1 cellular context compared by ENCODE assay signal in the genomic region with DNA sequence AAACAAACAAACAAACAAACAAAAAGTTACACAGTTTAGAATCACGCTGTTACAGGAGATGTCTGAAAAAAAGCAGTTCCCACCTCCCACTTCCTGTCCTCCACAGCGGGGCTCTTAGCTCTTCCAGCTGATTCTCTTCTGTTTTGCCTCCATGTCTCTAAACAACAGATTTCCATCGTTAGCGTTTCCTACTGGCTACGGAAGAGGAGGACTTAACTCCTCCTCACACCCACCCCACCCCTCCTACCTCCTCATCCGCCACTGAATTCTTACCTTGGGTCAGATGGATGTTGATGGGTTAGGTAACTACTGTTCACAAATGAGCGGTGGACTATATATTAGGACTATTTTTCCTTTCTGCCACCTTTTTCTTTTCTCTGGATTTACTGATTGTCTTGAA.
TF ChIP-seq lines count a peak whose summit lies in the region.

No MANE protein-coding gene starts in this region.

TF ChIP-seq in A549, 52 proteins besides CTCF, POLR2A, EP300 and RAD21:
- TF ChIP-seq RARB (CRISPR knock-in tag; IDR thresholded peaks at IDR 0.05) (no peak), KDM1A (IDR thresholded peaks at IDR 0.05; ENCODE audit: low read depth) (no peak), RCOR1 (IDR thresholded peaks at IDR 0.05; ENCODE audit: low read depth, low read length) (no peak)
- TF ChIP-seq, protein P1, sequence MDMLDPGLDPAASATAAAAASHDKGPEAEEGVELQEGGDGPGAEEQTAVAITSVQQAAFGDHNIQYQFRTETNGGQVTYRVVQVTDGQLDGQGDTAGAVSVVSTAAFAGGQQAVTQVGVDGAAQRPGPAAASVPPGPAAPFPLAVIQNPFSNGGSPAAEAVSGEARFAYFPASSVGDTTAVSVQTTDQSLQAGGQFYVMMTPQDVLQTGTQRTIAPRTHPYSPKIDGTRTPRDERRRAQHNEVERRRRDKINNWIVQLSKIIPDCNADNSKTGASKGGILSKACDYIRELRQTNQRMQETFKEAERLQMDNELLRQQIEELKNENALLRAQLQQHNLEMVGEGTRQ (IDR thresholded peaks at IDR 0.05): no peak
